ENCODE assay signal across 7 cellular contexts in the genomic region with DNA sequence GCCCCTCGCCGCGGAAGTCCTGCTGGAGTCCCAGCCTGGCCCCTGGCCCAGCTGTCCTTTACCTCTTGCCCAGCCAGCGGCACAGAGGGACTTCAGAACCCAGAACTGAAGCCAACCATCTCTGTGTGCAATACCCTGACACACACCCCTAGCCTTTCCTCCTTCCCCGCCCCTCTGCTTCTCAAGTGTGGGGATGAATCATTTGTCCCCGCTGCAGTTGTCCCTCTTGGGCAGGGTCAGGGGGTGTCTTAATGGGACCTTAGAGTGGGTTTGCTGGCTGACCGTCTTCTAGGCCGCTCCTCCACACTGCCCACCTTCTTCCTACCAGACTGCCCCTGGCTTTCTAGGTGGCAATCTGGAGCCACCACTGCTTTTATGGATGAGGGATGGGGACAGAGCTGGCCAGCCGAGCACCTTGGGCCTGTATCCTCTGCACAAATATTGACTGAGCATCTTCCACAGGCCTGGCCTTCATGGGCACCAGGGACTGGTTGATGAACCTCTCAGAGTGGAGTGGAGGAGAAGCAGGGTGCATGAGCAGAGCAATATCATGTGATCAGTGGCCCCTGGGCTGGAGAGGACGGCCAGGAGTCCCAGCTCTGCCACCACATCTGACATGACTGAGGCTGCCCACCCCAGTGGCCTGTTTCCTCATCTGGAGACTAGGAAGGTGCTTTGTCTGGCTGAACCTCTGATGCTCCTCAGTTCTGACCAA. TPM values are rescaled to one million over a fixed set of nuclear protein-coding genes. Genes with fewer than 3 reads are reported as not detected.
DNase-seq lines count a peak whose midpoint lies in the region; ATAC-seq and TF ChIP-seq lines count a peak whose summit lies in the region.

No MANE protein-coding gene starts in this region.

- no peak for DNase-seq in activated T-helper 2 cell treated with anti-CD3 and anti-CD28 coated beads, Interferon-gamma antibody, Interleukin-2, Interleukin-4, amounts not matched to agents 10 μg/mL and 5 μg/mL and 100 μg/mL, durations not matched to agents 14 hours and 24 hours and 36 hours (ENCODE audit: low spot score)
- no peak for DNase-seq in immature natural killer cell
- no peak for DNase-seq in stimulated activated effector memory CD8-positive, alpha-beta T cell treated with anti-CD3 and anti-CD28 coated beads, Interleukin-12 subunit alpha, Interleukin-12 subunit beta, amount 100 ng/mL, for 72 hours (ENCODE audit: low spot score in 2 of 2)
- DNase-seq in RWPE1 (ENCODE audit: low spot score) = no peak
- DNase-seq in HK-2 (ENCODE audit: unreplicated experiment) = no peak

- H3K4me1 ChIP-seq in HUES48 (ENCODE audit: control insufficient read depth, insufficient read depth, low read length) = peaks cover 15% of the 10 kb centered on the region

- no peaks in the 10 kb centered on the region for H3K36me3 Mint-ChIP-seq in activated T-helper 2 cell treated with anti-CD3 and anti-CD28 coated beads, Interferon-gamma antibody, Interleukin-2, Interleukin-4, amounts not matched to agents 10 μg/mL and 5 μg/mL and 100 μg/mL, durations not matched to agents 14 hours and 24 hours and 36 hours (ENCODE audit: low read depth)
- no peaks in the 10 kb centered on the region for H3K36me3 Mint-ChIP-seq in immature natural killer cell
- H3K36me3 Mint-ChIP-seq in stimulated activated effector memory CD8-positive, alpha-beta T cell treated with anti-CD3 and anti-CD28 coated beads, Interleukin-12 subunit alpha, Interleukin-12 subunit beta, amount 100 ng/mL, for 72 hours = no peaks in the 10 kb centered on the region

- no peak overlapping the region for H3K27ac ChIP-seq in HUES48 (ENCODE audit: low read depth, low read length)
- no peak overlapping the region for H3K27ac ChIP-seq in RWPE1

- H3K9me3 ChIP-seq in HUES48 (ENCODE audit: control insufficient read depth, insufficient read depth, low read length) = no peaks in the 10 kb centered on the region

- H3K4me1 Mint-ChIP-seq in activated T-helper 2 cell treated with anti-CD3 and anti-CD28 coated beads, Interferon-gamma antibody, Interleukin-2, Interleukin-4, amounts not matched to agents 10 μg/mL and 5 μg/mL and 100 μg/mL, durations not matched to agents 14 hours and 24 hours and 36 hours (ENCODE audit: low read depth) = peaks cover 2% of the 10 kb centered on the region
- peaks cover 0 to 5% of the 10 kb centered on the region in 2 donors for H3K4me1 Mint-ChIP-seq in immature natural killer cell
- peaks cover 15% of the 10 kb centered on the region for H3K4me1 Mint-ChIP-seq in stimulated activated effector memory CD8-positive, alpha-beta T cell treated with anti-CD3 and anti-CD28 coated beads, Interleukin-12 subunit alpha, Interleukin-12 subunit beta, amount 100 ng/mL, for 72 hours

- H3K4me3 Mint-ChIP-seq in activated T-helper 2 cell treated with anti-CD3 and anti-CD28 coated beads, Interferon-gamma antibody, Interleukin-2, Interleukin-4, amounts not matched to agents 10 μg/mL and 5 μg/mL and 100 μg/mL, durations not matched to agents 14 hours and 24 hours and 36 hours (ENCODE audit: low read depth) = peak overlapping the region; percentile 66
- peak overlapping the region; percentile 65 to 82 (median 76) for H3K4me3 Mint-ChIP-seq in immature natural killer cell
- H3K4me3 Mint-ChIP-seq in stimulated activated effector memory CD8-positive, alpha-beta T cell treated with anti-CD3 and anti-CD28 coated beads, Interleukin-12 subunit alpha, Interleukin-12 subunit beta, amount 100 ng/mL, for 72 hours = peak overlapping the region; percentile 67

- CTCF ChIA-PET in RWPE1 (lab: Yijun Ruan, JAX) = interaction anchor here (2.2 kb wide), 1 partner anchor 106 kb away, joined by 9 read pairs; no protein-coding TSS in a partner anchor

- no peaks in the 10 kb centered on the region for H3K9me3 Mint-ChIP-seq in activated T-helper 2 cell treated with anti-CD3 and anti-CD28 coated beads, Interferon-gamma antibody, Interleukin-2, Interleukin-4, amounts not matched to agents 10 μg/mL and 5 μg/mL and 100 μg/mL, durations not matched to agents 14 hours and 24 hours and 36 hours
- peaks cover 0 to 2% (median 0%) of the 10 kb centered on the region in 6 donors for H3K9me3 Mint-ChIP-seq in immature natural killer cell
- H3K9me3 Mint-ChIP-seq in stimulated activated effector memory CD8-positive, alpha-beta T cell treated with anti-CD3 and anti-CD28 coated beads, Interleukin-12 subunit alpha, Interleukin-12 subunit beta, amount 100 ng/mL, for 72 hours = no peaks in the 10 kb centered on the region

- intact Hi-C loops in activated T-helper 2 cell treated with anti-CD3 and anti-CD28 coated beads, Interferon-gamma antibody, Interleukin-2, Interleukin-4, amounts not matched to agents 10 μg/mL and 5 μg/mL and 100 μg/mL, durations not matched to agents 14 hours and 24 hours and 36 hours (cut with micrococcal nuclease) = no loop called here

- no peaks in the 10 kb centered on the region for H3K36me3 ChIP-seq in HUES48 (ENCODE audit: control insufficient read depth, insufficient read depth, low read length)

- H3K9ac ChIP-seq in HUES48 (ENCODE audit: low read depth, low read length) = no peak overlapping the region

- H3K27me3 ChIP-seq in HUES48 (ENCODE audit: control insufficient read depth, insufficient read depth, low read length) = peaks cover 54% of the 10 kb centered on the region

- H3K4me3 ChIP-seq in HUES48 (ENCODE audit: low read depth, low read length) = peak overlapping the region; percentile 42; the same call in 1 of the 2 replicates

- H3K27ac Mint-ChIP-seq in activated T-helper 2 cell treated with anti-CD3 and anti-CD28 coated beads, Interferon-gamma antibody, Interleukin-2, Interleukin-4, amounts not matched to agents 10 μg/mL and 5 μg/mL and 100 μg/mL, durations not matched to agents 14 hours and 24 hours and 36 hours = no peak overlapping the region
- no peak overlapping the region for H3K27ac Mint-ChIP-seq in immature natural killer cell
- H3K27ac Mint-ChIP-seq in stimulated activated effector memory CD8-positive, alpha-beta T cell treated with anti-CD3 and anti-CD28 coated beads, Interleukin-12 subunit alpha, Interleukin-12 subunit beta, amount 100 ng/mL, for 72 hours = no peak overlapping the region

- ATAC-seq in stimulated activated effector memory CD8-positive, alpha-beta T cell treated with anti-CD3 and anti-CD28 coated beads, Interleukin-12 subunit alpha, Interleukin-12 subunit beta, amount 100 ng/mL, for 72 hours = peak; percentile 5
- no peak for ATAC-seq in GM19467 (IDR thresholded peaks at IDR 0.05; ENCODE audit: unreplicated experiment)

- POLR2A ChIA-PET in RWPE1 (lab: Yijun Ruan, JAX; ENCODE audit: low non-redundant PET) = no interaction called here

- peaks cover 52% of the 10 kb centered on the region for H3K27me3 Mint-ChIP-seq in activated T-helper 2 cell treated with anti-CD3 and anti-CD28 coated beads, Interferon-gamma antibody, Interleukin-2, Interleukin-4, amounts not matched to agents 10 μg/mL and 5 μg/mL and 100 μg/mL, durations not matched to agents 14 hours and 24 hours and 36 hours (ENCODE audit: low read depth)
- H3K27me3 Mint-ChIP-seq in immature natural killer cell (ENCODE audit: low read depth in 3 of 3) = peaks cover 4 to 16% (median 9%) of the 10 kb centered on the region in 3 donors

- no peak for TF ChIP-seq CTCF in RWPE1 (conservative IDR thresholded peaks at IDR 0.05; ENCODE audit: low read depth)

RNA-seq across cellular contexts. Expression of a gene that starts 0.7 kb away (rescaled TPM):
- total RNA-seq in activated T-helper 2 cell treated with anti-CD3 and anti-CD28 coated beads, Interferon-gamma antibody, Interleukin-2, Interleukin-4, amounts not matched to agents 10 μg/mL and 5 μg/mL and 100 μg/mL, durations not matched to agents 14 hours and 24 hours and 36 hours = 0.34 and 0.51 TPM in 2 replicates
- under 1 TPM in 1 of 3 donors, not detected in 2; 0.11 TPM for polyA plus RNA-seq in immature natural killer cell
